ENCODE assay signal across 8 cellular contexts in the genomic region with DNA sequence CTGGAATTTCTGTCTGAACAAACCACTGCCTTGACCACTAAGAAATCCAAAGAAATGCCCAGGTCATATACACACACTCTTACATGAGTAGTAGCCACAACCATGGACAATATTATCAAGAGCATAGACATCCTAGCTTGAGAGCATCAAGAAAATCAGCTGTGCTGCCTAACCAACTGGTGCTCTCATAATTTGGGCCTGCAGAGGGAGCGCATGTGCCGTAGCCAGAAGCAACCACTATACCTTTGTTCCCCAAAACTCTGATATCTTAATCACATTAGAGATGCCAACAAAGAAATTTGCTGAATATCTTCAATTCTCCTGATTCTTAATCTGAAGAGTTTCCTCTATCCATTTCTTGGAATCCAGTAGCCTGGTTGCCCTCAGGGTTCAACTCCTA.
DNase-seq lines count a peak whose midpoint lies in the region; ATAC-seq lines count a peak whose summit lies in the region.

No MANE protein-coding gene starts in this region.

- no peaks in the 10 kb centered on the region for H3K4me1 Mint-ChIP-seq in activated CD4-positive, alpha-beta T cell treated with anti-CD3 and anti-CD28 coated beads, Interleukin-2, amount 10 ng/mL, durations not matched to agents 7 days and 5 days

- no peaks in the 10 kb centered on the region for H3K9me3 Mint-ChIP-seq in activated CD4-positive, alpha-beta T cell treated with anti-CD3 and anti-CD28 coated beads, Interleukin-2, amount 10 ng/mL, durations not matched to agents 7 days and 5 days

- POLR2A ChIA-PET in activated CD4-positive, alpha-beta T cell treated with anti-CD3 and anti-CD28 coated beads, Interleukin-2, amount 10 ng/mL, durations not matched to agents 7 days and 5 days (lab: Charles Lee), result no interaction called here

- peaks cover 4% of the 10 kb centered on the region for H3K27me3 Mint-ChIP-seq in activated CD4-positive, alpha-beta T cell treated with anti-CD3 and anti-CD28 coated beads, Interleukin-2, amount 10 ng/mL, durations not matched to agents 7 days and 5 days

- H3K36me3 Mint-ChIP-seq in activated CD4-positive, alpha-beta T cell treated with anti-CD3 and anti-CD28 coated beads, Interleukin-2, amount 10 ng/mL, durations not matched to agents 7 days and 5 days (ENCODE audit: low read depth), result no peaks in the 10 kb centered on the region

- CTCF ChIA-PET in activated CD4-positive, alpha-beta T cell treated with anti-CD3 and anti-CD28 coated beads, Interleukin-2, amount 10 ng/mL, durations not matched to agents 7 days and 5 days (lab: Charles Lee), result no interaction called here

- no peak for ATAC-seq in HG03457 (IDR thresholded peaks at IDR 0.05; ENCODE audit: unreplicated experiment)
- no peak for ATAC-seq in left ventricle myocardium superior

- no peak overlapping the region for H3K4me3 Mint-ChIP-seq in activated CD4-positive, alpha-beta T cell treated with anti-CD3 and anti-CD28 coated beads, Interleukin-2, amount 10 ng/mL, durations not matched to agents 7 days and 5 days

- DNase-seq in NCI-H2171 treated with DMSO at 0.1 percent for 48 hours (lab: John Stamatoyannopoulos, UW), result peak; percentile 0
- DNase-seq in NCI-H2171 (lab: John Stamatoyannopoulos, UW), result no peak
- DNase-seq in KBM-7, result peak; percentile 68
- peak; percentile 37 for DNase-seq in activated CD4-positive, alpha-beta T cell treated with anti-CD3 and anti-CD28 coated beads, Interleukin-2, amount 10 ng/mL, durations not matched to agents 7 days and 5 days
- DNase-seq in iPS DF 19.7 (ENCODE audit: low read depth, low spot score), result peak; percentile 20
- DNase-seq in COLO829 (ENCODE audit: low spot score), result no peak
- no peak for DNase-seq in left ventricle myocardium superior

- in situ Hi-C loops in KBM-7 (cut with MboI; ENCODE audit: low pct_unique_long_range_greater_than_20kb, low sequenced_read_pairs), result no loop called here

- intact Hi-C loops in left ventricle myocardium superior (cut with micrococcal nuclease), result no loop called here

- no peak overlapping the region for H3K27ac Mint-ChIP-seq in activated CD4-positive, alpha-beta T cell treated with anti-CD3 and anti-CD28 coated beads, Interleukin-2, amount 10 ng/mL, durations not matched to agents 7 days and 5 days

Comparison
In these comparisons a context has a peak if more than half of its experiments do, and no peak if none do; other contexts are left out.
1. DNase-seq: peak in NCI-H2171 treated with DMSO at 0.1 percent for 48 hours (single experiment), KBM-7 (single experiment), activated CD4-positive, alpha-beta T cell treated with anti-CD3 and anti-CD28 coated beads, Interleukin-2, amount 10 ng/mL, durations not matched to agents 7 days and 5 days (single experiment) and iPS DF 19.7 (single experiment); none in NCI-H2171 (single experiment), COLO829 (single experiment) and left ventricle myocardium superior (single experiment).